In genomic region chr14:104789752-104790743, GRCh38 we compare ENCODE assay signal across 21 cellular contexts.
"Had no signal": no experiment of that assay in that cellular context is flagged by ENCODE, and none has a peak within 500 bp of the region (broad histone marks: within the 10 kb centered on the region; RNA-seq: fewer than 3 reads in every experiment).

No MANE protein-coding gene starts in this region.

- FAIRE-seq: kidney had no signal

- ATAC-seq: activated CD4-positive, alpha-beta T cell treated with anti-CD3 and anti-CD28 coated beads for 36 hours; body of pancreas; foreskin keratinocyte; natural killer cell had no signal

- DNase-seq: activated B cell treated with CpG ODN at 0.5 μM for 24 hours; activated CD4-positive, alpha-beta T cell treated with anti-CD3 and anti-CD28 coated beads for 36 hours; activated CD4-positive, alpha-beta T cell treated with anti-CD3 and anti-CD28 coated beads, Interleukin-2, amount 50 U/mL, for 4 hours; activated CD8-positive, alpha-beta memory T cell treated with anti-CD3 and anti-CD28 coated beads for 24 hours; activated CD8-positive, alpha-beta memory T cell treated with anti-CD3 and anti-CD28 coated beads, Interleukin-2, amount 50 U/mL, for 4 hours; activated naive CD4-positive, alpha-beta T cell treated with Interleukin-2 at 50 U/mL for 16 hours; activated T-cell treated with anti-CD3 and anti-CD28 coated beads, Interleukin-2, amount 50 U/mL, for 48 hours; effector memory CD4-positive, alpha-beta T cell; foreskin keratinocyte; kidney; natural killer cell; posterior cingulate gyrus; sigmoid colon; stimulated activated CD4-positive, alpha-beta T cell treated with anti-CD3 and anti-CD28 coated beads, Interleukin-15, amount 100 ng/mL, for 24 hours; stimulated activated CD8-positive, alpha-beta memory T cell treated with anti-CD3 and anti-CD28 coated beads, Interleukin-4, amount 100 ng/mL, for 48 hours; stimulated activated naive CD4-positive, alpha-beta T cell had no signal

- H3K4me2 ChIP-seq: smooth muscle cell had no signal

- H3K27me3 ChIP-seq: body of pancreas, foreskin keratinocyte, sigmoid colon, upper lobe of left lung had no signal

- H3K4me3 ChIP-seq: body of pancreas, lung, sigmoid colon, smooth muscle cell, thoracic aorta, upper lobe of left lung had no signal

- H3K9me3 ChIP-seq: body of pancreas, sigmoid colon, thoracic aorta, upper lobe of left lung had no signal

- H3K27ac ChIP-seq: foreskin keratinocyte, sigmoid colon, thoracic aorta had no signal

- H3K4me1 ChIP-seq: foreskin keratinocyte had no signal
